In the genomic region with DNA sequence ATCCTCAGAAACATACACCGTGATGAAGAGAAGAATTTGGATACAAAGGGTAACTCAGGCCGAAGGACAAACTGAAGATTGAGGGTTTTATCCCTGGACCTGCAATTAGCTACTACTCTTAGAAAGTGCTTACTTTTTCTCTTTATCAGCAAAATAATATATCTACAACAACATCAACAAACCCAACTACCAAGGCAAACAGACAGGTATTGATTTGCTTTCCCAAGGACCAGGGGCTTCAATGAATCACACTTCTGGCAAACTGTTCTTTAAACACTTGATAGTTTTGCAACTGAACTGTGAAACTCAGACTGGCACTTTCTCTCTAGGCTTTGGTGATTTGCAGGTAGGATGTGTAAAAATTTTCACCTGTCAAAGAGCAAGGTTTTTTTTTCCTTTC, we compare ENCODE assay signal across 1 cellular context.
TF ChIP-seq lines count a peak whose summit lies in the region.

No MANE protein-coding gene starts in this region.

TF ChIP-seq in HepG2, 621 proteins besides CTCF, POLR2A, EP300 and RAD21 (continued from another document and continues in another):
- TF ChIP-seq SMAD1 (CRISPR knock-in tag; IDR thresholded peaks at IDR 0.05; ENCODE audit: borderline replicate concordance, low read depth): no peak
- TF ChIP-seq ZNF652 (CRISPR knock-in tag; IDR thresholded peaks at IDR 0.05; ENCODE audit: borderline replicate concordance, low read depth): no peak
- no peak for TF ChIP-seq ZBTB3 (CRISPR knock-in tag; IDR thresholded peaks at IDR 0.05; ENCODE audit: borderline replicate concordance, low read depth)
- TF ChIP-seq, protein P1, sequence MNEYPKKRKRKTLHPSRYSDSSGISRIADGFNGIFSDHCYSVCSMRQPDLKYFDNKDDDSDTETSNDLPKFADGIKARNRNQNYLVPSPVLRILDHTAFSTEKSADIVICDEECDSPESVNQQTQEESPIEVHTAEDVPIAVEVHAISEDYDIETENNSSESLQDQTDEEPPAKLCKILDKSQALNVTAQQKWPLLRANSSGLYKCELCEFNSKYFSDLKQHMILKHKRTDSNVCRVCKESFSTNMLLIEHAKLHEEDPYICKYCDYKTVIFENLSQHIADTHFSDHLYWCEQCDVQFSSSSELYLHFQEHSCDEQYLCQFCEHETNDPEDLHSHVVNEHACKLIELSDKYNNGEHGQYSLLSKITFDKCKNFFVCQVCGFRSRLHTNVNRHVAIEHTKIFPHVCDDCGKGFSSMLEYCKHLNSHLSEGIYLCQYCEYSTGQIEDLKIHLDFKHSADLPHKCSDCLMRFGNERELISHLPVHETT (CRISPR knock-in tag; conservative IDR thresholded peaks at IDR 0.05): no peak
- no peak for TF ChIP-seq KLF11 (CRISPR knock-in tag; IDR thresholded peaks at IDR 0.05)
- TF ChIP-seq ZNF326 (CRISPR knock-in tag; IDR thresholded peaks at IDR 0.05; ENCODE audit: borderline replicate concordance): no peak
- TF ChIP-seq CSRNP2 (CRISPR knock-in tag; conservative IDR thresholded peaks at IDR 0.05; ENCODE audit: low read depth): no peak
- TF ChIP-seq, protein P2, sequence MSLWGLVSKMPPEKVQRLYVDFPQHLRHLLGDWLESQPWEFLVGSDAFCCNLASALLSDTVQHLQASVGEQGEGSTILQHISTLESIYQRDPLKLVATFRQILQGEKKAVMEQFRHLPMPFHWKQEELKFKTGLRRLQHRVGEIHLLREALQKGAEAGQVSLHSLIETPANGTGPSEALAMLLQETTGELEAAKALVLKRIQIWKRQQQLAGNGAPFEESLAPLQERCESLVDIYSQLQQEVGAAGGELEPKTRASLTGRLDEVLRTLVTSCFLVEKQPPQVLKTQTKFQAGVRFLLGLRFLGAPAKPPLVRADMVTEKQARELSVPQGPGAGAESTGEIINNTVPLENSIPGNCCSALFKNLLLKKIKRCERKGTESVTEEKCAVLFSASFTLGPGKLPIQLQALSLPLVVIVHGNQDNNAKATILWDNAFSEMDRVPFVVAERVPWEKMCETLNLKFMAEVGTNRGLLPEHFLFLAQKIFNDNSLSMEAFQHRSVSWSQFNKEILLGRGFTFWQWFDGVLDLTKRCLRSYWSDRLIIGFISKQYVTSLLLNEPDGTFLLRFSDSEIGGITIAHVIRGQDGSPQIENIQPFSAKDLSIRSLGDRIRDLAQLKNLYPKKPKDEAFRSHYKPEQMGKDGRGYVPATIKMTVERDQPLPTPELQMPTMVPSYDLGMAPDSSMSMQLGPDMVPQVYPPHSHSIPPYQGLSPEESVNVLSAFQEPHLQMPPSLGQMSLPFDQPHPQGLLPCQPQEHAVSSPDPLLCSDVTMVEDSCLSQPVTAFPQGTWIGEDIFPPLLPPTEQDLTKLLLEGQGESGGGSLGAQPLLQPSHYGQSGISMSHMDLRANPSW (CRISPR knock-in tag; IDR thresholded peaks at IDR 0.05; ENCODE audit: borderline replicate concordance): no peak
- TF ChIP-seq ZUFSP (CRISPR knock-in tag; IDR thresholded peaks at IDR 0.05; ENCODE audit: borderline replicate concordance): no peak
- no peak for TF ChIP-seq MBD4 (IDR thresholded peaks at IDR 0.05; ENCODE audit: borderline replicate concordance, low read length)
- no peak for TF ChIP-seq ZNF570 (CRISPR knock-in tag; IDR thresholded peaks at IDR 0.05; ENCODE audit: borderline replicate concordance)
- TF ChIP-seq, protein P3, sequence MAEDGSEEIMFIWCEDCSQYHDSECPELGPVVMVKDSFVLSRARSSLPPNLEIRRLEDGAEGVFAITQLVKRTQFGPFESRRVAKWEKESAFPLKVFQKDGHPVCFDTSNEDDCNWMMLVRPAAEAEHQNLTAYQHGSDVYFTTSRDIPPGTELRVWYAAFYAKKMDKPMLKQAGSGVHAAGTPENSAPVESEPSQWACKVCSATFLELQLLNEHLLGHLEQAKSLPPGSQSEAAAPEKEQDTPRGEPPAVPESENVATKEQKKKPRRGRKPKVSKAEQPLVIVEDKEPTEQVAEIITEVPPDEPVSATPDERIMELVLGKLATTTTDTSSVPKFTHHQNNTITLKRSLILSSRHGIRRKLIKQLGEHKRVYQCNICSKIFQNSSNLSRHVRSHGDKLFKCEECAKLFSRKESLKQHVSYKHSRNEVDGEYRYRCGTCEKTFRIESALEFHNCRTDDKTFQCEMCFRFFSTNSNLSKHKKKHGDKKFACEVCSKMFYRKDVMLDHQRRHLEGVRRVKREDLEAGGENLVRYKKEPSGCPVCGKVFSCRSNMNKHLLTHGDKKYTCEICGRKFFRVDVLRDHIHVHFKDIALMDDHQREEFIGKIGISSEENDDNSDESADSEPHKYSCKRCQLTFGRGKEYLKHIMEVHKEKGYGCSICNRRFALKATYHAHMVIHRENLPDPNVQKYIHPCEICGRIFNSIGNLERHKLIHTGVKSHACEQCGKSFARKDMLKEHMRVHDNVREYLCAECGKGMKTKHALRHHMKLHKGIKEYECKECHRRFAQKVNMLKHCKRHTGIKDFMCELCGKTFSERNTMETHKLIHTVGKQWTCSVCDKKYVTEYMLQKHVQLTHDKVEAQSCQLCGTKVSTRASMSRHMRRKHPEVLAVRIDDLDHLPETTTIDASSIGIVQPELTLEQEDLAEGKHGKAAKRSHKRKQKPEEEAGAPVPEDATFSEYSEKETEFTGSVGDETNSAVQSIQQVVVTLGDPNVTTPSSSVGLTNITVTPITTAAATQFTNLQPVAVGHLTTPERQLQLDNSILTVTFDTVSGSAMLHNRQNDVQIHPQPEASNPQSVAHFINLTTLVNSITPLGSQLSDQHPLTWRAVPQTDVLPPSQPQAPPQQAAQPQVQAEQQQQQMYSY (CRISPR knock-in tag; IDR thresholded peaks at IDR 0.05): no peak
- no peak for TF ChIP-seq ZNF772 (CRISPR knock-in tag; IDR thresholded peaks at IDR 0.05)
- TF ChIP-seq, protein P4, sequence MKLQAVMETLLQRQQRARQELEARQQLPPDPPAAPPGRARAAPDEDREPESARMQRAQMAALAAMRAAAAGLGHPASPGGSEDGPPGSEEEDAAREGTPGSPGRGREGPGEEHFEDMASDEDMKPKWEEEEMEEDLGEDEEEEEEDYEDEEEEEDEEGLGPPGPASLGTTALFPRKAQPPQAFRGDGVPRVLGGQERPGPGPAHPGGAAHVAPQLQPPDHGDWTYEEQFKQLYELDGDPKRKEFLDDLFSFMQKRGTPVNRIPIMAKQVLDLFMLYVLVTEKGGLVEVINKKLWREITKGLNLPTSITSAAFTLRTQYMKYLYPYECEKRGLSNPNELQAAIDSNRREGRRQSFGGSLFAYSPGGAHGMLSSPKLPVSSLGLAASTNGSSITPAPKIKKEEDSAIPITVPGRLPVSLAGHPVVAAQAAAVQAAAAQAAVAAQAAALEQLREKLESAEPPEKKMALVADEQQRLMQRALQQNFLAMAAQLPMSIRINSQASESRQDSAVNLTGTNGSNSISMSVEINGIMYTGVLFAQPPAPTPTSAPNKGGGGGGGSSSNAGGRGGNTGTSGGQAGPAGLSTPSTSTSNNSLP (IDR thresholded peaks at IDR 0.05; ENCODE audit: low read depth, low read length): 0 out of 2 replicates have a peak, but pooled peaks have one; percentile 16
- no peak for TF ChIP-seq RNF2 (conservative IDR thresholded peaks at IDR 0.05; ENCODE audit: low read depth)
- TF ChIP-seq RERE (CRISPR knock-in tag; IDR thresholded peaks at IDR 0.05; ENCODE audit: low read depth): peak; percentile 88; the same call in 1 of the 2 replicates
- TF ChIP-seq ZNF343 (CRISPR knock-in tag; IDR thresholded peaks at IDR 0.05): no peak
- TF ChIP-seq ZNF232 (CRISPR knock-in tag; IDR thresholded peaks at IDR 0.05; ENCODE audit: borderline replicate concordance): no peak
- TF ChIP-seq ZBTB43 (CRISPR knock-in tag; conservative IDR thresholded peaks at IDR 0.05): no peak
- TF ChIP-seq, protein P5, sequence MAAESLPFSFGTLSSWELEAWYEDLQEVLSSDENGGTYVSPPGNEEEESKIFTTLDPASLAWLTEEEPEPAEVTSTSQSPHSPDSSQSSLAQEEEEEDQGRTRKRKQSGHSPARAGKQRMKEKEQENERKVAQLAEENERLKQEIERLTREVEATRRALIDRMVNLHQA (CRISPR knock-in tag; IDR thresholded peaks at IDR 0.05): no peak
- TF ChIP-seq ARID2 (CRISPR knock-in tag; IDR thresholded peaks at IDR 0.05; ENCODE audit: borderline replicate concordance): no peak
- peak; percentile 29; the same call in 1 of the 2 replicates for TF ChIP-seq SMAD3 (CRISPR knock-in tag; IDR thresholded peaks at IDR 0.05)
- TF ChIP-seq ZNF850 (CRISPR knock-in tag; conservative IDR thresholded peaks at IDR 0.05): no peak
